In genomic region chr11:69700278-69701140, GRCh38 we compare ENCODE assay signal across 9 cellular contexts. TPM values are rescaled to one million over a fixed set of nuclear protein-coding genes. Genes with fewer than 3 reads are reported as not detected.
A peak's percentile ranks its signal among the peaks of the same experiment; 100 is the strongest.
DNase-seq lines count a peak whose midpoint lies in the region; ATAC-seq, FAIRE-seq and TF ChIP-seq lines count a peak whose summit lies in the region.
"Had no signal": no experiment of that assay in that cellular context is flagged by ENCODE, and none has a peak within 500 bp of the region (broad histone marks: within the 10 kb centered on the region; RNA-seq: fewer than 3 reads in every experiment).

No MANE protein-coding gene starts in this region.

- H3K4ac ChIP-seq in trophoblast cell (ENCODE audit: low read depth, low read length): no peak overlapping the region

- H3K9me2 ChIP-seq in PC-3 (replicated peaks; ENCODE audit: low read length) (no peaks in the 10 kb centered on the region), Karpas-422 (replicated peaks; ENCODE audit: insufficient read depth, low read length) (no peaks in the 10 kb centered on the region)

- no peaks in the 10 kb centered on the region for H3F3A ChIP-seq in PC-3 (ENCODE audit: low read length, unreplicated experiment)

- POLR2A ChIA-PET in PC-3 (lab: Charles Lee; ENCODE audit: unreplicated experiment): no interaction called here
- POLR2A ChIA-PET in activated CD8-positive, alpha-beta T cell treated with anti-CD3 and anti-CD28 coated beads, Interleukin-2, amount 10 ng/mL, durations not matched to agents 7 days and 5 days (lab: Charles Lee): no interaction called here

- H3K27ac ChIP-seq in PC-3 (ENCODE audit: low read length): no peak overlapping the region
- no peak overlapping the region for H3K27ac ChIP-seq in trophoblast cell (ENCODE audit: low read depth, low read length)
- no peak overlapping the region for H3K27ac ChIP-seq in Karpas-422 (ENCODE audit: low read length)

- H3K4me3 ChIP-seq in PC-3 (ENCODE audit: low read length) (no peak overlapping the region), trophoblast cell (ENCODE audit: low read depth, low read length) (no peak overlapping the region), Karpas-422 (ENCODE audit: low read length) (no peak overlapping the region)

- H3K14ac ChIP-seq in trophoblast cell (ENCODE audit: low read length): no peak overlapping the region

- no peak overlapping the region for H4K91ac ChIP-seq in trophoblast cell (ENCODE audit: low read depth, low read length)

- peaks cover 1% of the 10 kb centered on the region for H3K4me1 Mint-ChIP-seq in activated CD8-positive, alpha-beta T cell treated with anti-CD3 and anti-CD28 coated beads, Interleukin-2, amount 10 ng/mL, durations not matched to agents 7 days and 5 days (ENCODE audit: low read depth)

- no peak overlapping the region for H2BK5ac ChIP-seq in trophoblast cell (ENCODE audit: low read depth, low read length, poor library complexity)

- no peaks in the 10 kb centered on the region for H3K79me1 ChIP-seq in trophoblast cell (ENCODE audit: low read length)

- H4K20me1 ChIP-seq in PC-3 (ENCODE audit: low read length): no peaks in the 10 kb centered on the region
- peaks cover 3% of the 10 kb centered on the region; the same call in 1 of the 2 replicates for H4K20me1 ChIP-seq in Karpas-422 (ENCODE audit: insufficient read depth, low read depth, low read length)

- H2BK120ac ChIP-seq in trophoblast cell (ENCODE audit: insufficient read depth, low read length, poor library complexity): no peak overlapping the region

- no peak overlapping the region for H4K8ac ChIP-seq in trophoblast cell (ENCODE audit: low read depth, low read length)

- BruUV-seq in PC-3 (replicated peaks; lab: Mats Ljungman, UMichigan): no TSS peak

- H3K27me3 ChIP-seq in PC-3 (ENCODE audit: low read length): no peaks in the 10 kb centered on the region
- peaks cover 36% of the 10 kb centered on the region for H3K27me3 ChIP-seq in trophoblast cell (ENCODE audit: insufficient read depth, low read length)
- no peaks in the 10 kb centered on the region for H3K27me3 ChIP-seq in Karpas-422 (ENCODE audit: low read length)

- H3K4me2 ChIP-seq in PC-3 (ENCODE audit: low read length): peak overlapping the region; percentile 13
- peak overlapping the region; percentile 46 for H3K4me2 ChIP-seq in trophoblast cell (ENCODE audit: low read length)
- H3K4me2 ChIP-seq in Karpas-422 (ENCODE audit: low read depth, low read length, poor library complexity, severe bottlenecking): no peak overlapping the region

- H2AK5ac ChIP-seq in trophoblast cell (ENCODE audit: low read length): no peak overlapping the region

- no peak overlapping the region for H3K23ac ChIP-seq in trophoblast cell (ENCODE audit: low read length)

- H3K79me2 ChIP-seq in PC-3 (ENCODE audit: low read length) (no peaks in the 10 kb centered on the region), trophoblast cell (ENCODE audit: control insufficient read depth, insufficient read depth, low read length, poor library complexity) (no peaks in the 10 kb centered on the region), Karpas-422 (ENCODE audit: low read length) (no peaks in the 10 kb centered on the region)

- no peak overlapping the region for H3K4me3 Mint-ChIP-seq in activated CD8-positive, alpha-beta T cell treated with anti-CD3 and anti-CD28 coated beads, Interleukin-2, amount 10 ng/mL, durations not matched to agents 7 days and 5 days

- no peaks in the 10 kb centered on the region for H3K9me3 Mint-ChIP-seq in activated CD8-positive, alpha-beta T cell treated with anti-CD3 and anti-CD28 coated beads, Interleukin-2, amount 10 ng/mL, durations not matched to agents 7 days and 5 days (ENCODE audit: insufficient read depth)

- H3K4me1 ChIP-seq in PC-3 (ENCODE audit: insufficient read depth, low read length) (peaks cover 23% of the 10 kb centered on the region), trophoblast cell (ENCODE audit: control insufficient read depth in 1 of 2, insufficient read depth in 2 of 2, low read length in 2 of 2) (peaks cover 8 to 17% of the 10 kb centered on the region in 2 experiments), Karpas-422 (ENCODE audit: low read length) (peaks cover 7% of the 10 kb centered on the region)

- H3K27me3 Mint-ChIP-seq in activated CD8-positive, alpha-beta T cell treated with anti-CD3 and anti-CD28 coated beads, Interleukin-2, amount 10 ng/mL, durations not matched to agents 7 days and 5 days (ENCODE audit: low read depth): peaks cover 38% of the 10 kb centered on the region

- in situ Hi-C loops in G401 (cut with HindIII; ENCODE audit: low sequenced_read_pairs): no loop called here

- no peak overlapping the region for H2BK12ac ChIP-seq in trophoblast cell (ENCODE audit: low read length)

- H2AFZ ChIP-seq in PC-3 (ENCODE audit: low read length): peak overlapping the region; percentile 16; the same call in 1 of the 2 replicates
- H2AFZ ChIP-seq in trophoblast cell (ENCODE audit: insufficient read depth, low read length, poor library complexity): peak overlapping the region; percentile 1
- no peak overlapping the region for H2AFZ ChIP-seq in Karpas-422 (ENCODE audit: low read length)

- H3K18ac ChIP-seq in trophoblast cell (ENCODE audit: low read length): no peak overlapping the region

- CTCF ChIA-PET in PC-3 (lab: Charles Lee): no interaction called here
- CTCF ChIA-PET in activated CD8-positive, alpha-beta T cell treated with anti-CD3 and anti-CD28 coated beads, Interleukin-2, amount 10 ng/mL, durations not matched to agents 7 days and 5 days (lab: Charles Lee): no interaction called here

- H3K36me3 ChIP-seq in PC-3 (ENCODE audit: low read depth, low read length): no peaks in the 10 kb centered on the region
- H3K36me3 ChIP-seq in trophoblast cell (ENCODE audit: control insufficient read depth in 1 of 2, insufficient read depth in 2 of 2, low read length in 2 of 2): no peaks in the 10 kb centered on the region
- no peaks in the 10 kb centered on the region for H3K36me3 ChIP-seq in Karpas-422 (ENCODE audit: insufficient read depth, low read length)

- ATAC-seq in PC-3: peak; percentile 67
- ATAC-seq in activated CD8-positive, alpha-beta T cell treated with anti-CD3 and anti-CD28 coated beads, Interleukin-2, amount 10 ng/mL, durations not matched to agents 7 days and 5 days: no peak

- FAIRE-seq in frontal cortex (lab: Jason Lieb, UNC): no peak

- no peak for TF ChIP-seq CTCF in PC-3 (conservative IDR thresholded peaks at IDR 0.05; ENCODE audit: low read depth, low read length)

- H4K12ac ChIP-seq in trophoblast cell (ENCODE audit: low read depth, low read length): no peak overlapping the region

- intact Hi-C loops in PC-3 (cut with micrococcal nuclease): no loop called here

- DNase-seq in G401 (ENCODE audit: low spot score) (peak; percentile 85), PC-3 (peak; percentile 67), frontal cortex (ENCODE audit: low spot score in 2 of 2) (peak; percentile 66 to 72), trophoblast cell (no peak), Karpas-422 (no peak), T-helper 9 cell (no peak), GM19238 (ENCODE audit: insufficient read length, low spot score) (no peak)
- no peak for DNase-seq in activated CD8-positive, alpha-beta T cell treated with anti-CD3 and anti-CD28 coated beads, Interleukin-2, amount 10 ng/mL, durations not matched to agents 7 days and 5 days

- no CpG with 5 or more reads among the region's 20 CpGs for WGBS in trophoblast cell (ENCODE audit: extremely low coverage, insufficient coverage, insufficient read length)

- H3K9me3 ChIP-seq in PC-3 (ENCODE audit: low read length) (no peaks in the 10 kb centered on the region), trophoblast cell (ENCODE audit: insufficient read depth, low read depth, low read length) (no peaks in the 10 kb centered on the region), Karpas-422 (ENCODE audit: low read length) (no peaks in the 10 kb centered on the region)

- no peak overlapping the region for H3K9ac ChIP-seq in PC-3 (ENCODE audit: low read length)
- no peak overlapping the region for H3K9ac ChIP-seq in trophoblast cell (ENCODE audit: low read length)
- no peak overlapping the region for H3K9ac ChIP-seq in Karpas-422 (ENCODE audit: low read length)

- no peaks in the 10 kb centered on the region for H3K36me3 Mint-ChIP-seq in activated CD8-positive, alpha-beta T cell treated with anti-CD3 and anti-CD28 coated beads, Interleukin-2, amount 10 ng/mL, durations not matched to agents 7 days and 5 days (ENCODE audit: low read depth)

- no peak overlapping the region for H3K27ac Mint-ChIP-seq in activated CD8-positive, alpha-beta T cell treated with anti-CD3 and anti-CD28 coated beads, Interleukin-2, amount 10 ng/mL, durations not matched to agents 7 days and 5 days

RNA-seq across cellular contexts. Expression of gene FGF19, which starts 3.3 kb away (rescaled TPM):
- total RNA-seq in G401 (2014; rRNA removed; shearing (Covaris generic)): not detected in 2 replicates
- total RNA-seq in PC-3 (2014; rRNA removed) (not detected in 2 replicates), frontal cortex (not detected)
- 0.03 and 0.05 TPM in 2 replicates for polyA plus RNA-seq in trophoblast cell (2013)
- total RNA-seq in activated CD8-positive, alpha-beta T cell treated with anti-CD3 and anti-CD28 coated beads, Interleukin-2, amount 10 ng/mL, durations not matched to agents 7 days and 5 days: not detected
- not detected in 2 replicates for total RNA-seq in Karpas-422 (2014; rRNA removed; shearing (Covaris generic); ENCODE audit: low replicate concordance)
- total RNA-seq: aorta had no signal
- polyA plus RNA-seq: aorta had no signal

RNA-seq across cellular contexts. Expression of gene LTO1, which starts 25.4 kb away (rescaled TPM):
- total RNA-seq in G401 (2014; rRNA removed; shearing (Covaris generic)): 17.1 and 19.8 TPM in 2 replicates
- total RNA-seq in PC-3 (2014; rRNA removed) (37.5 and 46.1 TPM in 2 replicates), frontal cortex (17.1 TPM)
- 10.1 and 10.8 TPM in 2 replicates for polyA plus RNA-seq in trophoblast cell (2013)
- total RNA-seq in activated CD8-positive, alpha-beta T cell treated with anti-CD3 and anti-CD28 coated beads, Interleukin-2, amount 10 ng/mL, durations not matched to agents 7 days and 5 days: 10 to 100 TPM; 21.0 to 23.0 TPM
- total RNA-seq in Karpas-422 (2014; rRNA removed; shearing (Covaris generic); ENCODE audit: low replicate concordance): 24.2 and 26.2 TPM in 2 replicates

RNA-seq across cellular contexts. Expression of gene CCND1, which starts 59.6 kb away (rescaled TPM):
- 91.6 and 101 TPM in 2 replicates for total RNA-seq in G401 (2014; rRNA removed; shearing (Covaris generic))
- total RNA-seq in PC-3 (2014; rRNA removed) (868 and 934 TPM in 2 replicates), frontal cortex (10.2 TPM)
- polyA plus RNA-seq in trophoblast cell (2013): 14.3 and 16.7 TPM in 2 replicates
- under 1 TPM in 1 of 2 experiments, not detected in 1; 0.68 TPM for total RNA-seq in activated CD8-positive, alpha-beta T cell treated with anti-CD3 and anti-CD28 coated beads, Interleukin-2, amount 10 ng/mL, durations not matched to agents 7 days and 5 days
- total RNA-seq in Karpas-422 (2014; rRNA removed; shearing (Covaris generic); ENCODE audit: low replicate concordance): 0.54 and 4.3 TPM in 2 replicates

Comparison
In these comparisons a context has a peak if more than half of its experiments do, and no peak if none do; other contexts are left out.
1. DNase-seq: peak in G401 (single experiment), PC-3 (single experiment) and frontal cortex (2 of 2); none in trophoblast cell (0 of 2), activated CD8-positive, alpha-beta T cell treated with anti-CD3 and anti-CD28 coated beads, Interleukin-2, amount 10 ng/mL, durations not matched to agents 7 days and 5 days (single experiment), Karpas-422 (single experiment), T-helper 9 cell (single experiment) and GM19238 (single experiment).